ENCODE assay signal across 12 cellular contexts in genomic region chr9:98502976-98503325, GRCh38.
DNase-seq lines count a peak whose midpoint lies in the region; FAIRE-seq and TF ChIP-seq lines count a peak whose summit lies in the region.
"Had no signal": no experiment of that assay in that cellular context is flagged by ENCODE, and none has a peak within 500 bp of the region (broad histone marks: within the 10 kb centered on the region; RNA-seq: fewer than 3 reads in every experiment).

No MANE protein-coding gene starts in this region.

- H3K36me3 Mint-ChIP-seq in astrocyte (ENCODE audit: low read depth, unreplicated experiment) (peaks cover 2% of the 10 kb centered on the region), glutamatergic neuron (ENCODE audit: unreplicated experiment) (peaks cover 6% of the 10 kb centered on the region), Calu3 (ENCODE audit: insufficient read depth, unreplicated experiment) (no peaks in the 10 kb centered on the region)

- H3K4me1 ChIP-seq in astrocyte (ENCODE audit: insufficient read depth, low read length) (peaks cover 10% of the 10 kb centered on the region), osteoblast (ENCODE audit: insufficient read depth, low read length) (peaks cover 16% of the 10 kb centered on the region)

- no peaks in the 10 kb centered on the region for H3K79me2 ChIP-seq in astrocyte (ENCODE audit: insufficient read depth, low read length)
- no peaks in the 10 kb centered on the region for H3K79me2 ChIP-seq in osteoblast (ENCODE audit: insufficient read depth, low read length)

- H3K27me3 ChIP-seq in astrocyte (ENCODE audit: insufficient read depth, low read length) (no peaks in the 10 kb centered on the region), osteoblast (ENCODE audit: insufficient read depth, low read length) (no peaks in the 10 kb centered on the region)

- DNase-seq in ELR (ENCODE audit: low read depth) (peak; percentile 71), astrocyte (ENCODE audit: low read depth) (peak; percentile 32), glutamatergic neuron (no peak), osteoblast (ENCODE audit: insufficient read length, low spot score, missing footprints) (no peak), HuH-7.5 (ENCODE audit: low spot score) (no peak), Calu3 (no peak), DMS153 (lab: John Stamatoyannopoulos, UW) (no peak), D721Med (ENCODE audit: insufficient read length, low spot score) (no peak)
- DNase-seq: NCI-H2029, RPMI8226 had no signal

- H3K36me3 ChIP-seq in astrocyte (ENCODE audit: insufficient read depth, low read length) (no peaks in the 10 kb centered on the region), osteoblast (ENCODE audit: insufficient read depth, low read length) (no peaks in the 10 kb centered on the region)

- intact Hi-C loops in Calu3 (cut with micrococcal nuclease; ENCODE audit: unreplicated experiment), result no loop called here

- H3K27ac Mint-ChIP-seq in astrocyte (ENCODE audit: unreplicated experiment), result peak overlapping the region; percentile 91
- peak overlapping the region; percentile 29 for H3K27ac Mint-ChIP-seq in glutamatergic neuron (ENCODE audit: unreplicated experiment)
- no peak overlapping the region for H3K27ac Mint-ChIP-seq in Calu3 (ENCODE audit: unreplicated experiment)

- TF ChIP-seq CTCF in astrocyte (IDR thresholded peaks at IDR 0.05; ENCODE audit: insufficient read depth, low read depth, low read length) (no peak), glutamatergic neuron (IDR thresholded peaks at IDR 0.05; ENCODE audit: partially characterized antibody, unreplicated experiment) (no peak), osteoblast (IDR thresholded peaks at IDR 0.05; ENCODE audit: extremely low read depth, low read depth, low read length) (no peak), Calu3 (IDR thresholded peaks at IDR 0.05; ENCODE audit: unreplicated experiment) (no peak), D721Med (IDR thresholded peaks at IDR 0.05; ENCODE audit: insufficient read depth, missing control alignments) (no peak)

- CTCF ChIA-PET in Calu3 (lab: Charles Lee), result no interaction called here

- H3K4me3 Mint-ChIP-seq in astrocyte (ENCODE audit: unreplicated experiment), result no peak overlapping the region
- no peak overlapping the region for H3K4me3 Mint-ChIP-seq in glutamatergic neuron (ENCODE audit: unreplicated experiment)
- no peak overlapping the region for H3K4me3 Mint-ChIP-seq in Calu3 (ENCODE audit: low read depth, unreplicated experiment)
- H3K4me3 Mint-ChIP-seq: central memory CD8-positive, alpha-beta T cell had no signal

- H3K9me3 ChIP-seq in astrocyte (ENCODE audit: insufficient read depth, low read depth, low read length) (no peaks in the 10 kb centered on the region), osteoblast (ENCODE audit: low read depth, low read length) (no peaks in the 10 kb centered on the region)

- no peak for FAIRE-seq in astrocyte (lab: Jason Lieb, UNC)
- FAIRE-seq in D721Med (lab: Jason Lieb, UNC), result no peak

- peaks cover 4% of the 10 kb centered on the region for H3K9me3 Mint-ChIP-seq in astrocyte (ENCODE audit: unreplicated experiment)
- H3K9me3 Mint-ChIP-seq in glutamatergic neuron (ENCODE audit: unreplicated experiment), result peaks cover 7% of the 10 kb centered on the region
- no peaks in the 10 kb centered on the region for H3K9me3 Mint-ChIP-seq in Calu3 (ENCODE audit: low read depth, unreplicated experiment)
- H3K9me3 Mint-ChIP-seq: central memory CD8-positive, alpha-beta T cell had no signal

- H4K20me1 ChIP-seq in astrocyte (ENCODE audit: insufficient read depth, low read length), result no peaks in the 10 kb centered on the region
- no peaks in the 10 kb centered on the region for H4K20me1 ChIP-seq in osteoblast (ENCODE audit: insufficient read depth, low read length)

- H3K4me2 ChIP-seq in astrocyte (ENCODE audit: low read length) (peak overlapping the region; percentile 46), osteoblast (ENCODE audit: insufficient read depth, low read length) (peak overlapping the region; percentile 30)

- H3K27me3 Mint-ChIP-seq in astrocyte (ENCODE audit: low read depth, unreplicated experiment), result peaks cover 6% of the 10 kb centered on the region
- H3K27me3 Mint-ChIP-seq in glutamatergic neuron (ENCODE audit: unreplicated experiment), result peaks cover 8% of the 10 kb centered on the region
- H3K27me3 Mint-ChIP-seq in Calu3 (ENCODE audit: unreplicated experiment), result peaks cover 69% of the 10 kb centered on the region

- H3K9ac ChIP-seq in astrocyte (ENCODE audit: low read length), result peak overlapping the region; percentile 41

- H3K4me1 Mint-ChIP-seq in astrocyte (ENCODE audit: low read depth, unreplicated experiment), result peaks cover 20% of the 10 kb centered on the region
- peaks cover 54% of the 10 kb centered on the region for H3K4me1 Mint-ChIP-seq in glutamatergic neuron (ENCODE audit: low read depth, unreplicated experiment)
- H3K4me1 Mint-ChIP-seq in Calu3 (ENCODE audit: low read depth, unreplicated experiment), result no peaks in the 10 kb centered on the region
- H3K4me1 Mint-ChIP-seq: central memory CD8-positive, alpha-beta T cell had no signal

- no TSS peak for BruUV-seq in Calu3 (replicated peaks; lab: Mats Ljungman, UMichigan)

- peak overlapping the region; percentile 29 for H3K27ac ChIP-seq in astrocyte (ENCODE audit: low read depth, low read length)
- H3K27ac ChIP-seq in osteoblast (ENCODE audit: low read depth, low read length), result peak overlapping the region; percentile 66
- H3K27ac ChIP-seq: VCaP had no signal

- H3K4me3 ChIP-seq in astrocyte (ENCODE audit: insufficient read depth, low read depth, low read length) (no peak overlapping the region), osteoblast (ENCODE audit: insufficient read depth, low read length) (no peak overlapping the region)

- peak overlapping the region; percentile 58 for H2AFZ ChIP-seq in astrocyte (ENCODE audit: low read depth, low read length)
- peak overlapping the region; percentile 75 for H2AFZ ChIP-seq in osteoblast (ENCODE audit: low read length)

Comparison
In these comparisons a context has a peak if more than half of its experiments do, and no peak if none do; other contexts are left out.
1. DNase-seq: peak in ELR (single experiment) and astrocyte (single experiment); none in glutamatergic neuron (single experiment), osteoblast (single experiment), HuH-7.5 (single experiment), Calu3 (single experiment), DMS153 (single experiment) and D721Med (single experiment).